ENCODE assay signal across 1 cellular context in the genomic region with DNA sequence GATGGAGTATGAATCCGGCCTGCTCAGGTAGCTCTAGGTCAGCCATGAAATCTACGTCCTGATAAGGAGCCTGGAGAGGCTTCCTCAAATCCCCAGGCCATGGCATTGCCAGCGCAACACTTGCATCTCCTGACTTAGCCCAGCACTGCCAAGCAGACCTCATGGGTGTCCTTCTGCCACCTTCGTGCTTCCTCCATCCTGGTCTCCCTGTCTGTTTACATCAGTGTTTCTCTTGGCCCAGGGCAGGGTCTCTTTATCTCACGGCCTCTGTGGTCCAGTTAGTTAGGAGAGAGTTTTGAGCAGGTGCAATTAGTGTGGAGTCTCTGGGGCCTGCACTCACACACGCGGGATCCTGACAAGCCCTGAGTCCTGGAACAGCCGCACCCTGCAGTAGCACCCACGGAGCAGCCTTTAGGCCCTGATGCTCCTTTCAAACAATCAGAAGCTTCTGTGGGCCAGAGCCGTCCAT.
TF ChIP-seq lines count a peak whose summit lies in the region.

No MANE protein-coding gene starts in this region.

TF ChIP-seq in HepG2, 621 proteins besides CTCF, POLR2A, EP300 and RAD21 (continued from another document and continues in another):
- TF ChIP-seq MIXL1 (CRISPR knock-in tag; IDR thresholded peaks at IDR 0.05) (no peak), ZNF124 (CRISPR knock-in tag; IDR thresholded peaks at IDR 0.05) (no peak), THYN1 (CRISPR knock-in tag; IDR thresholded peaks at IDR 0.05; ENCODE audit: borderline replicate concordance, low read depth) (no peak), PRPF4 (IDR thresholded peaks at IDR 0.05; ENCODE audit: low read depth, low read length, poor library complexity, severe bottlenecking) (no peak), ATF4 (CRISPR knock-in tag; IDR thresholded peaks at IDR 0.05) (no peak), KDM6A (CRISPR knock-in tag; IDR thresholded peaks at IDR 0.05; ENCODE audit: low read depth) (no peak), NR2F6 (IDR thresholded peaks at IDR 0.05) (no peak), NR2F6 (CRISPR knock-in tag; IDR thresholded peaks at IDR 0.05) (no peak), PRDM10 (CRISPR knock-in tag; IDR thresholded peaks at IDR 0.05; ENCODE audit: low read depth) (no peak), SOX5 (CRISPR knock-in tag; IDR thresholded peaks at IDR 0.05; ENCODE audit: borderline replicate concordance) (no peak), ZNF709 (CRISPR knock-in tag; IDR thresholded peaks at IDR 0.05) (no peak), ZNF567 (CRISPR knock-in tag; IDR thresholded peaks at IDR 0.05; ENCODE audit: borderline replicate concordance) (no peak), ZNF782 (CRISPR knock-in tag; IDR thresholded peaks at IDR 0.05; ENCODE audit: borderline replicate concordance) (0 out of 2 replicates have a peak, but pooled peaks have one; percentile 51), MEIS2 (CRISPR knock-in tag; IDR thresholded peaks at IDR 0.05) (peak; percentile 41; the same call in 1 of the 2 replicates), CREB1 (IDR thresholded peaks at IDR 0.05) (no peak), CREB1 (CRISPR knock-in tag; IDR thresholded peaks at IDR 0.05) (no peak)
- TF ChIP-seq, protein P1, sequence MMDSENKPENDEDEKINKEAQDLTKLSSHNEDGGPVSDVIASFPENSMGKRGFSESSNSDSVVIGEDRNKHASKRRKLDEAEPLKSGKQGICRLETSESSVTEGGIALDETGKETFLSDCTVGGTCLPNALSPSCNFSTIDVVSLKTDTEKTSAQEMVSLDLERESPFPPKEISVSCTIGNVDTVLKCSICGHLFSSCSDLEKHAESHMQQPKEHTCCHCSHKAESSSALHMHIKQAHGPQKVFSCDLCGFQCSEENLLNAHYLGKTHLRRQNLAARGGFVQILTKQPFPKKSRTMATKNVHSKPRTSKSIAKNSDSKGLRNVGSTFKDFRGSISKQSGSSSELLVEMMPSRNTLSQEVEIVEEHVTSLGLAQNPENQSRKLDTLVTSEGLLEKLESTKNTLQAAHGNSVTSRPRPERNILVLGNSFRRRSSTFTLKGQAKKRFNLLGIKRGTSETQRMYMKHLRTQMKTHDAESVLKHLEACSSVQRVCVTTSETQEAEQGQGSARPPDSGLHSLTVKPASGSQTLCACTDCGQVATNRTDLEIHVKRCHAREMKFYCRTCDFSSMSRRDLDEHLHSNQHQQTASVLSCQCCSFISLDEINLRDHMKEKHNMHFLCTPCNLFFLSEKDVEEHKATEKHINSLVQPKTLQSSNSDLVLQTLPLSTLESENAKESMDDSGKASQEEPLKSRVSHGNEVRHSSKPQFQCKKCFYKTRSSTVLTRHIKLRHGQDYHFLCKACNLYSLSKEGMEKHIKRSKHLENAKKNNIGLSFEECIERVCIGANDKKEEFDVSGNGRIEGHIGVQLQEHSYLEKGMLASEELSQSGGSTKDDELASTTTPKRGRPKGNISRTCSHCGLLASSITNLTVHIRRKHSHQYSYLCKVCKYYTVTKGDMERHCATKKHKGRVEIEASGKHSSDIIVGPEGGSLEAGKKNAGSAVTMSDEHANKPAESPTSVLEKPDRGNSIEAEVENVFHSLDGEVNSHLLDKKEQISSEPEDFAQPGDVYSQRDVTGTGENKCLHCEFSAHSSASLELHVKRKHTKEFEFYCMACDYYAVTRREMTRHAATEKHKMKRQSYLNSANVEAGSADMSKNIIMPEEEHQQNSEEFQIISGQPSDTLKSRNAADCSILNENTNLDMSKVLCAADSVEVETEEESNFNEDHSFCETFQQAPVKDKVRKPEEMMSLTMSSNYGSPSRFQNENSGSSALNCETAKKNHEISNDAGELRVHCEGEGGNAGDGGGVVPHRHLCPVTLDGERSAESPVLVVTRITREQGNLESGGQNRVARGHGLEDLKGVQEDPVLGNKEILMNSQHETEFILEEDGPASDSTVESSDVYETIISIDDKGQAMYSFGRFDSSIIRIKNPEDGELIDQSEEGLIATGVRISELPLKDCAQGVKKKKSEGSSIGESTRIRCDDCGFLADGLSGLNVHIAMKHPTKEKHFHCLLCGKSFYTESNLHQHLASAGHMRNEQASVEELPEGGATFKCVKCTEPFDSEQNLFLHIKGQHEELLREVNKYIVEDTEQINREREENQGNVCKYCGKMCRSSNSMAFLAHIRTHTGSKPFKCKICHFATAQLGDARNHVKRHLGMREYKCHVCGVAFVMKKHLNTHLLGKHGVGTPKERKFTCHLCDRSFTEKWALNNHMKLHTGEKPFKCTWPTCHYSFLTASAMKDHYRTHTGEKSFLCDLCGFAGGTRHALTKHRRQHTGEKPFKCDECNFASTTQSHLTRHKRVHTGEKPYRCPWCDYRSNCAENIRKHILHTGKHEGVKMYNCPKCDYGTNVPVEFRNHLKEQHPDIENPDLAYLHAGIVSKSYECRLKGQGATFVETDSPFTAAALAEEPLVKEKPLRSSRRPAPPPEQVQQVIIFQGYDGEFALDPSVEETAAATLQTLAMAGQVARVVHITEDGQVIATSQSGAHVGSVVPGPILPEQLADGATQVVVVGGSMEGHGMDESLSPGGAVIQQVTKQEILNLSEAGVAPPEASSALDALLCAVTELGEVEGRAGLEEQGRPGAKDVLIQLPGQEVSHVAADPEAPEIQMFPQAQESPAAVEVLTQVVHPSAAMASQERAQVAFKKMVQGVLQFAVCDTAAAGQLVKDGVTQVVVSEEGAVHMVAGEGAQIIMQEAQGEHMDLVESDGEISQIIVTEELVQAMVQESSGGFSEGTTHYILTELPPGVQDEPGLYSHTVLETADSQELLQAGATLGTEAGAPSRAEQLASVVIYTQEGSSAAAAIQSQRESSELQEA (CRISPR knock-in tag; IDR thresholded peaks at IDR 0.05; ENCODE audit: not compliant biosample characterization) = no peak
- TF ChIP-seq, protein P2, sequence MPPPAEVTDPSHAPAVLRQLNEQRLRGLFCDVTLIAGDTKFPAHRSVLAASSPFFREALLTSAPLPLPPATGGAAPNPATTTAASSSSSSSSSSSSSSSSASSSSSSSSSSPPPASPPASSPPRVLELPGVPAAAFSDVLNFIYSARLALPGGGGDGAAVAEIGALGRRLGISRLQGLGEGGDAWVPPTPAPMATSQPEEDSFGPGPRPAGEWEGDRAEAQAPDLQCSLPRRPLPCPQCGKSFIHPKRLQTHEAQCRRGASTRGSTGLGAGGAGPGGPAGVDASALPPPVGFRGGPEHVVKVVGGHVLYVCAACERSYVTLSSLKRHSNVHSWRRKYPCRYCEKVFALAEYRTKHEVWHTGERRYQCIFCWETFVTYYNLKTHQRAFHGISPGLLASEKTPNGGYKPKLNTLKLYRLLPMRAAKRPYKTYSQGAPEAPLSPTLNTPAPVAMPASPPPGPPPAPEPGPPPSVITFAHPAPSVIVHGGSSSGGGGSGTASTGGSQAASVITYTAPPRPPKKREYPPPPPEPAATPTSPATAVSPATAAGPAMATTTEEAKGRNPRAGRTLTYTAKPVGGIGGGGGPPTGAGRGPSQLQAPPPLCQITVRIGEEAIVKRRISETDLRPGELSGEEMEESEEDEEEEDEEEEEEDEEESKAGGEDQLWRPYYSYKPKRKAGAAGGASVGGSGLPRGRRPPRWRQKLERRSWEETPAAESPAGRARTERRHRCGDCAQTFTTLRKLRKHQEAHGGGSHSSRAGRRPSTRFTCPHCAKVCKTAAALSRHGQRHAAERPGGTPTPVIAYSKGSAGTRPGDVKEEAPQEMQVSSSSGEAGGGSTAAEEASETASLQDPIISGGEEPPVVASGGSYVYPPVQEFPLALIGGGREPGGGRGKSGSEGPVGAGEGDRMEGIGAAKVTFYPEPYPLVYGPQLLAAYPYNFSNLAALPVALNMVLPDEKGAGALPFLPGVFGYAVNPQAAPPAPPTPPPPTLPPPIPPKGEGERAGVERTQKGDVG (CRISPR knock-in tag; IDR thresholded peaks at IDR 0.05; ENCODE audit: borderline replicate concordance) = 0 out of 2 replicates have a peak, but pooled peaks have one; percentile 19
- TF ChIP-seq, protein P3, sequence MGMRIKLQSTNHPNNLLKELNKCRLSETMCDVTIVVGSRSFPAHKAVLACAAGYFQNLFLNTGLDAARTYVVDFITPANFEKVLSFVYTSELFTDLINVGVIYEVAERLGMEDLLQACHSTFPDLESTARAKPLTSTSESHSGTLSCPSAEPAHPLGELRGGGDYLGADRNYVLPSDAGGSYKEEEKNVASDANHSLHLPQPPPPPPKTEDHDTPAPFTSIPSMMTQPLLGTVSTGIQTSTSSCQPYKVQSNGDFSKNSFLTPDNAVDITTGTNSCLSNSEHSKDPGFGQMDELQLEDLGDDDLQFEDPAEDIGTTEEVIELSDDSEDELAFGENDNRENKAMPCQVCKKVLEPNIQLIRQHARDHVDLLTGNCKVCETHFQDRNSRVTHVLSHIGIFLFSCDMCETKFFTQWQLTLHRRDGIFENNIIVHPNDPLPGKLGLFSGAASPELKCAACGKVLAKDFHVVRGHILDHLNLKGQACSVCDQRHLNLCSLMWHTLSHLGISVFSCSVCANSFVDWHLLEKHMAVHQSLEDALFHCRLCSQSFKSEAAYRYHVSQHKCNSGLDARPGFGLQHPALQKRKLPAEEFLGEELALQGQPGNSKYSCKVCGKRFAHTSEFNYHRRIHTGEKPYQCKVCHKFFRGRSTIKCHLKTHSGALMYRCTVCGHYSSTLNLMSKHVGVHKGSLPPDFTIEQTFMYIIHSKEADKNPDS (CRISPR knock-in tag; IDR thresholded peaks at IDR 0.05) = no peak
